Comparison of ENCODE assay signal across 15 cellular contexts in the genomic region with DNA sequence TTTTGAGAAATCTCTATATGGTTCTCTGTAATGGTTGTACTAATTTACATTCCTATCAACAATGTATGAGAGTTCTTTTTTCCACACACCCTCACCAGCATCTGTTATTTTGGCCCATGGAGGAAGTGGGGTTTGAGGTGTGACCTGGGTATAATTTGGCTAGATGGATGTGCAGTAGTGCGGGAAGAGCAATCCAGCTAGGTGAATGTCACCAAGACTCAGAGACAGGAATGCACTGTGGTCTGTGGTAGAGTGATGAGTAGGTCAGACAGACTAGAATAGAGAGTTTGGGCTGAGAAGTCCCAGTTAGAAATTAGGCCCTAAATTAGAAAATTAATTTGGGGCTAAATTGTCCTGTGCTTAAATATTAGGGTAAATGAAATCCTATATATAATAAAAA. TPM values are rescaled to one million over a fixed set of nuclear protein-coding genes. Genes with fewer than 3 reads are reported as not detected.
DNase-seq lines count a peak whose midpoint lies in the region; ATAC-seq and TF ChIP-seq lines count a peak whose summit lies in the region.
"Had no signal": no experiment of that assay in that cellular context is flagged by ENCODE, and none has a peak within 500 bp of the region (broad histone marks: within the 10 kb centered on the region; RNA-seq: fewer than 3 reads in every experiment).

No MANE protein-coding gene starts in this region.

- peaks cover 26% of the 10 kb centered on the region for H3K4me1 Mint-ChIP-seq in activated T-helper 1 cell treated with anti-CD3 and anti-CD28 coated beads, Interleukin-12 subunit alpha, Interleukin-12 subunit beta, Interleukin-2, Interleukin-4 antibody, amounts not matched to agents 30 ng/mL and 10 ng/mL and 1 ng/mL, durations not matched to agents 14 hours and 24 hours and 36 hours (ENCODE audit: low read depth)
- no peaks in the 10 kb centered on the region for H3K4me1 Mint-ChIP-seq in CD4-positive, alpha-beta T cell (ENCODE audit: low read depth)

- intact Hi-C loops in activated T-helper 1 cell treated with anti-CD3 and anti-CD28 coated beads, Interleukin-12 subunit alpha, Interleukin-12 subunit beta, Interleukin-2, Interleukin-4 antibody, amounts not matched to agents 30 ng/mL and 10 ng/mL and 1 ng/mL, durations not matched to agents 14 hours and 24 hours and 36 hours (cut with micrococcal nuclease) = no loop called here
- intact Hi-C loops in CD4-positive, alpha-beta T cell (cut with DNase I, micrococcal nuclease) = no loop called here

- H3K9me3 ChIP-seq in CD4-positive, alpha-beta T cell (ENCODE audit: control insufficient read depth, low read length) = no peaks in the 10 kb centered on the region
- H3K9me3 ChIP-seq: A549; BLaER1 treated with 17β-estradiol and CSF1 and Interleukin-3, amounts not matched to agents 10 nM and 100 nM had no signal

- ATAC-seq in GM18502 (IDR thresholded peaks at IDR 0.05; ENCODE audit: poor library complexity, unreplicated experiment) (peak; percentile 76), GM19043 (IDR thresholded peaks at IDR 0.05; ENCODE audit: low read depth, unreplicated experiment) (peak; percentile 77), HG02884 (IDR thresholded peaks at IDR 0.05; ENCODE audit: unreplicated experiment) (peak; percentile 49)
- no peak for ATAC-seq in CD4-positive, alpha-beta T cell (ENCODE audit: poor library complexity)
- ATAC-seq: A549 had no signal

- POLR2A ChIA-PET in CD4-positive, alpha-beta T cell (lab: Charles Lee) = no interaction called here

- H3K4me3 Mint-ChIP-seq in activated T-helper 1 cell treated with anti-CD3 and anti-CD28 coated beads, Interleukin-12 subunit alpha, Interleukin-12 subunit beta, Interleukin-2, Interleukin-4 antibody, amounts not matched to agents 30 ng/mL and 10 ng/mL and 1 ng/mL, durations not matched to agents 14 hours and 24 hours and 36 hours = no peak overlapping the region
- H3K4me3 Mint-ChIP-seq in CD4-positive, alpha-beta T cell = no peak overlapping the region

- H3K27me3 ChIP-seq in CD4-positive, alpha-beta T cell (ENCODE audit: control insufficient read depth, insufficient read depth, low read length) = no peaks in the 10 kb centered on the region
- H3K27me3 ChIP-seq: BLaER1 treated with 17β-estradiol and CSF1 and Interleukin-3, amounts not matched to agents 10 nM and 100 nM had no signal

- H3K9me3 Mint-ChIP-seq in activated T-helper 1 cell treated with anti-CD3 and anti-CD28 coated beads, Interleukin-12 subunit alpha, Interleukin-12 subunit beta, Interleukin-2, Interleukin-4 antibody, amounts not matched to agents 30 ng/mL and 10 ng/mL and 1 ng/mL, durations not matched to agents 14 hours and 24 hours and 36 hours = no peaks in the 10 kb centered on the region
- no peaks in the 10 kb centered on the region for H3K9me3 Mint-ChIP-seq in CD4-positive, alpha-beta T cell

- TF ChIP-seq CTCF in CD4-positive, alpha-beta T cell (IDR thresholded peaks at IDR 0.05) = no peak

- DNase-seq in activated T-helper 1 cell treated with anti-CD3 and anti-CD28 coated beads, Interleukin-12 subunit alpha, Interleukin-12 subunit beta, Interleukin-2, Interleukin-4 antibody, amounts not matched to agents 30 ng/mL and 10 ng/mL and 1 ng/mL, durations not matched to agents 14 hours and 24 hours and 36 hours (ENCODE audit: low spot score) = no peak
- no peak for DNase-seq in NCI-H2107 treated with DMSO at 0.1 percent for 48 hours (lab: John Stamatoyannopoulos, UW; ENCODE audit: unreplicated experiment)
- DNase-seq in CD4-positive, alpha-beta T cell = no peak
- DNase-seq in NCI-H748 (lab: John Stamatoyannopoulos, UW; ENCODE audit: unreplicated experiment) = no peak
- DNase-seq: EL, KG1, NCI-H1436, NCI-H2029 treated with DMSO at 0.1 percent for 48 hours, NCI-H510A, NCI-H82 had no signal

- no peak overlapping the region for H3K27ac ChIP-seq in CD4-positive, alpha-beta T cell (ENCODE audit: low read depth, low read length)
- H3K27ac ChIP-seq: A549; BLaER1 treated with 17β-estradiol and CSF1 and Interleukin-3, amounts not matched to agents 10 nM and 100 nM had no signal

- H3K27ac Mint-ChIP-seq in activated T-helper 1 cell treated with anti-CD3 and anti-CD28 coated beads, Interleukin-12 subunit alpha, Interleukin-12 subunit beta, Interleukin-2, Interleukin-4 antibody, amounts not matched to agents 30 ng/mL and 10 ng/mL and 1 ng/mL, durations not matched to agents 14 hours and 24 hours and 36 hours = peak overlapping the region; percentile 50
- H3K27ac Mint-ChIP-seq in CD4-positive, alpha-beta T cell = no peak overlapping the region

- H3K27me3 Mint-ChIP-seq in activated T-helper 1 cell treated with anti-CD3 and anti-CD28 coated beads, Interleukin-12 subunit alpha, Interleukin-12 subunit beta, Interleukin-2, Interleukin-4 antibody, amounts not matched to agents 30 ng/mL and 10 ng/mL and 1 ng/mL, durations not matched to agents 14 hours and 24 hours and 36 hours (ENCODE audit: insufficient read depth) = peaks cover 15% of the 10 kb centered on the region
- H3K27me3 Mint-ChIP-seq in CD4-positive, alpha-beta T cell = peaks cover 9% of the 10 kb centered on the region

- CTCF ChIA-PET in CD4-positive, alpha-beta T cell (lab: Charles Lee) = interaction anchor here (1.4 kb wide), 1 partner anchor 10 kb away, joined by 3 read pairs; no protein-coding TSS in a partner anchor

- no peaks in the 10 kb centered on the region for H3K36me3 Mint-ChIP-seq in activated T-helper 1 cell treated with anti-CD3 and anti-CD28 coated beads, Interleukin-12 subunit alpha, Interleukin-12 subunit beta, Interleukin-2, Interleukin-4 antibody, amounts not matched to agents 30 ng/mL and 10 ng/mL and 1 ng/mL, durations not matched to agents 14 hours and 24 hours and 36 hours (ENCODE audit: low read depth)
- no peaks in the 10 kb centered on the region for H3K36me3 Mint-ChIP-seq in CD4-positive, alpha-beta T cell (ENCODE audit: low read depth)

RNA-seq across cellular contexts. Expression of gene PIP5K1B, which starts 32.8 kb away (rescaled TPM):
- 77.4 and 78.5 TPM in 2 replicates for total RNA-seq in activated T-helper 1 cell treated with anti-CD3 and anti-CD28 coated beads, Interleukin-12 subunit alpha, Interleukin-12 subunit beta, Interleukin-2, Interleukin-4 antibody, amounts not matched to agents 30 ng/mL and 10 ng/mL and 1 ng/mL, durations not matched to agents 14 hours and 24 hours and 36 hours
- not detected for total RNA-seq in CD4-positive, alpha-beta T cell

Comparison
In these comparisons a context has a peak if more than half of its experiments do, and no peak if none do; other contexts are left out.
1. RNA of gene PIP5K1B, which starts 32.8 kb away (total RNA-seq): 77.4 to 78.5 TPM in activated T-helper 1 cell treated with anti-CD3 and anti-CD28 coated beads, Interleukin-12 subunit alpha, Interleukin-12 subunit beta, Interleukin-2, Interleukin-4 antibody, amounts not matched to agents 30 ng/mL and 10 ng/mL and 1 ng/mL, durations not matched to agents 14 hours and 24 hours and 36 hours; not detected in CD4-positive, alpha-beta T cell; every median in the first group is over 10 times any median in the second.